9 cellular contexts compared by ENCODE assay signal in the genomic region with DNA sequence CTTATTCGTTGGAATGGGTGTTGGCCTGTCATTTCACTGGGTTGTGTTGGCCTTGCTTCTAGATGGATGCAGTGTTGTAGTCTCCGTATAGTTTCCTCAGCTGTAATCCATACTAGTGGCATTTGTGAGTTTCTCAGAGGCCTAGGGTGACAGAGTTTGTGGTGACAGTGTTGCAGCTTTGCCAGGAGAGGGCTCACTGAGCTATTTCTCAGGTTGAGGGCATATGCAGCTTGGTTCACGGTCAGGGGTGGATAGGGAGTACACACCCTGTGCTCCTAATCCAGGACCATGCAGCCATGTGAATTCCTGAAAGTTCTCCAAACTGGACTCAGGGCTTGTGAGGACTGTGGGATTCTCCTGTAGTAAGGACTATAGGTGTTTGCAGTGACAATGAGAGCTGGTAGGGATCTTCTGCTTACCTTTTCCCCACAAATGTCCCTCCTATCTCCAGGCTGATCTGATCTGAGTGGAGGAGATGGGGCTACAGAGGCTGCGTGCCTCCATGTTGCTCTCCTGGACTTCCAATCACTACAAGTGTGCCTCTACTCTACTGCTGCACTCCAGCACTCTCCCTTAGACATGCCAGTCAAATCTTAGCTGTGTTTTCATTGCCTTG.
DNase-seq lines count a peak whose midpoint lies in the region; ATAC-seq and TF ChIP-seq lines count a peak whose summit lies in the region.
"Had no signal": no experiment of that assay in that cellular context is flagged by ENCODE, and none has a peak within 500 bp of the region (broad histone marks: within the 10 kb centered on the region; RNA-seq: fewer than 3 reads in every experiment).

No MANE protein-coding gene starts in this region.

- no peaks in the 10 kb centered on the region for H4K20me1 ChIP-seq in osteoblast (ENCODE audit: insufficient read depth, low read length)

- CTCF ChIA-PET in activated CD4-positive, alpha-beta T cell treated with anti-CD3 and anti-CD28 coated beads, Interleukin-2, amount 10 ng/mL, durations not matched to agents 7 days and 5 days (lab: Charles Lee): no interaction called here

- no peaks in the 10 kb centered on the region for H3K79me2 ChIP-seq in osteoblast (ENCODE audit: insufficient read depth, low read length)

- in situ Hi-C loops in brain microvascular endothelial cell (cut with HindIII; ENCODE audit: low pct_ligation_motif_present, low sequenced_read_pairs): no loop called here

- POLR2A ChIA-PET in activated CD4-positive, alpha-beta T cell treated with anti-CD3 and anti-CD28 coated beads, Interleukin-2, amount 10 ng/mL, durations not matched to agents 7 days and 5 days (lab: Charles Lee): no interaction called here

- peak; percentile 67 for ATAC-seq in HG02588 (IDR thresholded peaks at IDR 0.05; ENCODE audit: unreplicated experiment)

- no peak overlapping the region for H2AFZ ChIP-seq in osteoblast (ENCODE audit: low read length)

- no peaks in the 10 kb centered on the region for H3K4me1 Mint-ChIP-seq in activated CD4-positive, alpha-beta T cell treated with anti-CD3 and anti-CD28 coated beads, Interleukin-2, amount 10 ng/mL, durations not matched to agents 7 days and 5 days
- no peaks in the 10 kb centered on the region for H3K4me1 Mint-ChIP-seq in osteocyte (ENCODE audit: unreplicated experiment)
- H3K4me1 Mint-ChIP-seq: central memory CD8-positive, alpha-beta T cell had no signal

- no peaks in the 10 kb centered on the region for H3K4me1 ChIP-seq in osteoblast (ENCODE audit: insufficient read depth, low read length)

- H3K27me3 Mint-ChIP-seq in activated CD4-positive, alpha-beta T cell treated with anti-CD3 and anti-CD28 coated beads, Interleukin-2, amount 10 ng/mL, durations not matched to agents 7 days and 5 days: peaks cover 13% of the 10 kb centered on the region
- H3K27me3 Mint-ChIP-seq in osteocyte (ENCODE audit: unreplicated experiment): no peaks in the 10 kb centered on the region

- DNase-seq in activated CD4-positive, alpha-beta T cell treated with anti-CD3 and anti-CD28 coated beads, Interleukin-2, amount 10 ng/mL, durations not matched to agents 7 days and 5 days: peak; percentile 9
- no peak for DNase-seq in activated CD4-positive, alpha-beta T cell treated with anti-CD3 and anti-CD28 coated beads, Interleukin-2, amount 50 U/mL, for 4 hours
- peak; percentile 22 for DNase-seq in NCI-H2107 treated with DMSO at 0.1 percent for 48 hours (lab: John Stamatoyannopoulos, UW; ENCODE audit: unreplicated experiment)
- DNase-seq in brain microvascular endothelial cell: peak; percentile 27
- no peak for DNase-seq in osteocyte (ENCODE audit: extremely low spot score, unreplicated experiment)
- DNase-seq in GF-D8 (lab: John Stamatoyannopoulos, UW): no peak
- no peak for DNase-seq in osteoblast (ENCODE audit: insufficient read length, low spot score, missing footprints)

- H3K9me3 ChIP-seq in osteoblast (ENCODE audit: low read depth, low read length): no peaks in the 10 kb centered on the region

- no peak overlapping the region for H3K27ac Mint-ChIP-seq in activated CD4-positive, alpha-beta T cell treated with anti-CD3 and anti-CD28 coated beads, Interleukin-2, amount 10 ng/mL, durations not matched to agents 7 days and 5 days
- no peak overlapping the region for H3K27ac Mint-ChIP-seq in osteocyte (ENCODE audit: unreplicated experiment)

- H3K27me3 ChIP-seq in brain microvascular endothelial cell (replicated peaks) (no peaks in the 10 kb centered on the region), osteoblast (ENCODE audit: insufficient read depth, low read length) (no peaks in the 10 kb centered on the region)

- no peak overlapping the region for H3K4me3 Mint-ChIP-seq in activated CD4-positive, alpha-beta T cell treated with anti-CD3 and anti-CD28 coated beads, Interleukin-2, amount 10 ng/mL, durations not matched to agents 7 days and 5 days
- no peak overlapping the region for H3K4me3 Mint-ChIP-seq in osteocyte (ENCODE audit: unreplicated experiment)
- H3K4me3 Mint-ChIP-seq: central memory CD8-positive, alpha-beta T cell had no signal

- no peak overlapping the region for H3K4me2 ChIP-seq in osteoblast (ENCODE audit: insufficient read depth, low read length)

- H3K36me3 ChIP-seq in brain microvascular endothelial cell (replicated peaks): no peaks in the 10 kb centered on the region
- H3K36me3 ChIP-seq in osteoblast (ENCODE audit: insufficient read depth, low read length): no peaks in the 10 kb centered on the region

- no peaks in the 10 kb centered on the region for H3K9me3 Mint-ChIP-seq in activated CD4-positive, alpha-beta T cell treated with anti-CD3 and anti-CD28 coated beads, Interleukin-2, amount 10 ng/mL, durations not matched to agents 7 days and 5 days
- peaks cover 11% of the 10 kb centered on the region for H3K9me3 Mint-ChIP-seq in osteocyte (ENCODE audit: unreplicated experiment)
- H3K9me3 Mint-ChIP-seq: central memory CD8-positive, alpha-beta T cell had no signal

- H3K36me3 Mint-ChIP-seq in activated CD4-positive, alpha-beta T cell treated with anti-CD3 and anti-CD28 coated beads, Interleukin-2, amount 10 ng/mL, durations not matched to agents 7 days and 5 days (ENCODE audit: low read depth): no peaks in the 10 kb centered on the region
- no peaks in the 10 kb centered on the region for H3K36me3 Mint-ChIP-seq in osteocyte (ENCODE audit: unreplicated experiment)

- no peak overlapping the region for H3K27ac ChIP-seq in brain microvascular endothelial cell
- no peak overlapping the region for H3K27ac ChIP-seq in osteoblast (ENCODE audit: low read depth, low read length)

- H3K4me3 ChIP-seq in brain microvascular endothelial cell (ENCODE audit: low read depth, low read length) (no peak overlapping the region), osteoblast (ENCODE audit: insufficient read depth, low read length) (no peak overlapping the region)

- TF ChIP-seq CTCF in brain microvascular endothelial cell (IDR thresholded peaks at IDR 0.05; ENCODE audit: low read depth, low read length, missing control alignments): peak; percentile 76
- peak; percentile 54 for TF ChIP-seq CTCF in osteocyte (IDR thresholded peaks at IDR 0.05)
- no peak for TF ChIP-seq CTCF in osteoblast (IDR thresholded peaks at IDR 0.05; ENCODE audit: extremely low read depth, low read depth, low read length)

Comparison
In these comparisons a context has a peak if more than half of its experiments do, and no peak if none do; other contexts are left out.
1. DNase-seq: peak in activated CD4-positive, alpha-beta T cell treated with anti-CD3 and anti-CD28 coated beads, Interleukin-2, amount 10 ng/mL, durations not matched to agents 7 days and 5 days (single experiment), NCI-H2107 treated with DMSO at 0.1 percent for 48 hours (single experiment) and brain microvascular endothelial cell (single experiment); none in activated CD4-positive, alpha-beta T cell treated with anti-CD3 and anti-CD28 coated beads, Interleukin-2, amount 50 U/mL, for 4 hours (0 of 2), osteocyte (single experiment), GF-D8 (single experiment) and osteoblast (single experiment).